Comparison of ENCODE assay signal across 13 cellular contexts in genomic region chr13:70964124-70964523, GRCh38.
DNase-seq lines count a peak whose midpoint lies in the region; ATAC-seq and TF ChIP-seq lines count a peak whose summit lies in the region.
"Had no signal": no experiment of that assay in that cellular context is flagged by ENCODE, and none has a peak within 500 bp of the region (broad histone marks: within the 10 kb centered on the region; RNA-seq: fewer than 3 reads in every experiment).

No MANE protein-coding gene starts in this region.

- no peak overlapping the region for H3K27ac ChIP-seq in neural progenitor cell
- no peak overlapping the region for H3K27ac ChIP-seq in CD4-positive, alpha-beta T cell (ENCODE audit: low read depth, low read length)
- H3K27ac ChIP-seq: dorsolateral prefrontal cortex had no signal

- CTCF ChIA-PET in WTC11 (lab: Charles Lee), result interaction anchor here (1.0 kb wide), 1 partner anchor 10 kb away, joined by 3 read pairs; no protein-coding TSS in a partner anchor
- CTCF ChIA-PET in CD4-positive, alpha-beta T cell (lab: Charles Lee), result no interaction called here

- H3K4me1 ChIP-seq in neural progenitor cell, result no peaks in the 10 kb centered on the region

- H3K9ac ChIP-seq in neural progenitor cell, result no peak overlapping the region

- no peak overlapping the region for H3K4me2 ChIP-seq in neural progenitor cell

- ATAC-seq in WTC11 (peak; percentile 43; the same call in 1 of the 2 replicates), GM21390 (IDR thresholded peaks at IDR 0.05; ENCODE audit: unreplicated experiment) (no peak)
- no peak for ATAC-seq in CD4-positive, alpha-beta T cell (ENCODE audit: poor library complexity)
- ATAC-seq: T-helper 17 cell had no signal

- H3K27me3 Mint-ChIP-seq in WTC11 (ENCODE audit: low read depth) (no peaks in the 10 kb centered on the region), neural progenitor cell (ENCODE audit: insufficient read depth, low read depth) (no peaks in the 10 kb centered on the region)
- H3K27me3 Mint-ChIP-seq in CD4-positive, alpha-beta T cell, result no peaks in the 10 kb centered on the region
- H3K27me3 Mint-ChIP-seq: activated T-cell treated with anti-CD3 and anti-CD28 coated beads, Interleukin-2, amount 50 U/mL, for 24 hours; T-helper 17 cell had no signal

- no peak overlapping the region for H2AFZ ChIP-seq in neural progenitor cell (replicated peaks)

- no peaks in the 10 kb centered on the region for H3K9me3 Mint-ChIP-seq in WTC11
- H3K9me3 Mint-ChIP-seq in neural progenitor cell, result no peaks in the 10 kb centered on the region
- no peaks in the 10 kb centered on the region for H3K9me3 Mint-ChIP-seq in CD4-positive, alpha-beta T cell
- H3K9me3 Mint-ChIP-seq: activated T-cell treated with anti-CD3 and anti-CD28 coated beads, Interleukin-2, amount 50 U/mL, for 24 hours had no signal

- no peaks in the 10 kb centered on the region for H3K9me3 ChIP-seq in neural progenitor cell (ENCODE audit: low read depth)
- H3K9me3 ChIP-seq in CD4-positive, alpha-beta T cell (ENCODE audit: control insufficient read depth, low read length), result no peaks in the 10 kb centered on the region

- H3K36me3 ChIP-seq in neural progenitor cell, result no peaks in the 10 kb centered on the region

- intact Hi-C loops in CD4-positive, alpha-beta T cell (cut with DNase I, micrococcal nuclease), result loop anchor here in 1 of 2 experiments (5.0 kb wide), 1 partner anchor 913 kb away; no protein-coding TSS in a partner anchor

- no peaks in the 10 kb centered on the region for H3F3A ChIP-seq in neural progenitor cell (ENCODE audit: low read depth)

- H4K20me1 ChIP-seq in neural progenitor cell (ENCODE audit: low read depth), result no peaks in the 10 kb centered on the region

- H3K27ac Mint-ChIP-seq in WTC11, result no peak overlapping the region
- no peak overlapping the region for H3K27ac Mint-ChIP-seq in neural progenitor cell
- H3K27ac Mint-ChIP-seq in CD4-positive, alpha-beta T cell, result no peak overlapping the region
- H3K27ac Mint-ChIP-seq: activated T-cell treated with anti-CD3 and anti-CD28 coated beads, Interleukin-2, amount 50 U/mL, for 24 hours; T-helper 17 cell had no signal

- TF ChIP-seq CTCF in NB4 (IDR thresholded peaks at IDR 0.05; ENCODE audit: low read depth, low read length) (peak; percentile 33), WTC11 (IDR thresholded peaks at IDR 0.05) (0 out of 2 replicates have a peak, but pooled peaks have one; percentile 15), neural progenitor cell (IDR thresholded peaks at IDR 0.05) (peak; percentile 58)
- TF ChIP-seq CTCF in CD4-positive, alpha-beta T cell (IDR thresholded peaks at IDR 0.05), result no peak

- TF ChIP-seq POLR2A in NB4 (IDR thresholded peaks at IDR 0.05; ENCODE audit: extremely low read depth, insufficient read length), result no peak

- no peaks in the 10 kb centered on the region for H3K27me3 ChIP-seq in neural progenitor cell
- H3K27me3 ChIP-seq in CD4-positive, alpha-beta T cell (ENCODE audit: control insufficient read depth, insufficient read depth, low read length), result no peaks in the 10 kb centered on the region

- H3K4me1 Mint-ChIP-seq in WTC11, result no peaks in the 10 kb centered on the region
- peaks cover 3% of the 10 kb centered on the region for H3K4me1 Mint-ChIP-seq in neural progenitor cell
- H3K4me1 Mint-ChIP-seq in CD4-positive, alpha-beta T cell (ENCODE audit: low read depth), result no peaks in the 10 kb centered on the region
- H3K4me1 Mint-ChIP-seq: T-helper 17 cell had no signal

- H3K36me3 Mint-ChIP-seq in WTC11 (no peaks in the 10 kb centered on the region), neural progenitor cell (no peaks in the 10 kb centered on the region)
- H3K36me3 Mint-ChIP-seq in CD4-positive, alpha-beta T cell (ENCODE audit: low read depth), result no peaks in the 10 kb centered on the region

- H3K4me3 ChIP-seq in NB4 (ENCODE audit: low read depth, low read length), result no peak overlapping the region
- H3K4me3 ChIP-seq in neural progenitor cell, result no peak overlapping the region
- H3K4me3 ChIP-seq: dorsolateral prefrontal cortex had no signal

- DNase-seq in NCI-H1694 treated with DMSO at 0.1 percent for 48 hours (lab: John Stamatoyannopoulos, UW), result peak; percentile 42
- DNase-seq in NCI-H1694 (lab: John Stamatoyannopoulos, UW), result no peak
- DNase-seq in NB4 (ENCODE audit: low read depth), result peak; percentile 24
- DNase-seq in WTC11 (ENCODE audit: low spot score), result no peak
- DNase-seq in neural progenitor cell (ENCODE audit: low spot score), result peak; percentile 33
- no peak for DNase-seq in CD4-positive, alpha-beta T cell
- no peak for DNase-seq in cerebellar nuclear complex (lab: John Stamatoyannopoulos, UW)
- DNase-seq: activated T-cell treated with anti-CD3 and anti-CD28 coated beads, Interleukin-2, amount 50 U/mL, for 24 hours; dorsolateral prefrontal cortex; NCI-H1048; T-helper 17 cell; trophoblast cell had no signal

- no peaks in the 10 kb centered on the region for H3K79me2 ChIP-seq in neural progenitor cell (ENCODE audit: low read depth)

- H3K4me3 Mint-ChIP-seq in WTC11 (no peak overlapping the region), neural progenitor cell (no peak overlapping the region)
- H3K4me3 Mint-ChIP-seq in CD4-positive, alpha-beta T cell, result no peak overlapping the region
- H3K4me3 Mint-ChIP-seq: activated T-cell treated with anti-CD3 and anti-CD28 coated beads, Interleukin-2, amount 50 U/mL, for 24 hours; T-helper 17 cell had no signal

- POLR2A ChIA-PET in WTC11 (lab: Charles Lee), result no interaction called here
- POLR2A ChIA-PET in CD4-positive, alpha-beta T cell (lab: Charles Lee), result no interaction called here

TF ChIP-seq in WTC11, 78 proteins besides CTCF, POLR2A, EP300 and RAD21:
- TF ChIP-seq MAX (CRISPR knock-in tag; IDR thresholded peaks at IDR 0.05) (no peak), TCF7 (CRISPR knock-in tag; IDR thresholded peaks at IDR 0.05; ENCODE audit: low read depth) (no peak), SOX15 (CRISPR knock-in tag; IDR thresholded peaks at IDR 0.05) (no peak), ATF2 (CRISPR knock-in tag; IDR thresholded peaks at IDR 0.05; ENCODE audit: borderline replicate concordance, low read depth) (no peak), FOXK1 (CRISPR knock-in tag; IDR thresholded peaks at IDR 0.05) (no peak), ERG (CRISPR knock-in tag; IDR thresholded peaks at IDR 0.05) (no peak), KAT7 (CRISPR knock-in tag; IDR thresholded peaks at IDR 0.05; ENCODE audit: borderline replicate concordance) (no peak), SP1 (CRISPR knock-in tag; conservative IDR thresholded peaks at IDR 0.05) (no peak), ZMAT4 (CRISPR knock-in tag; IDR thresholded peaks at IDR 0.05) (no peak), TP53 (CRISPR knock-in tag; IDR thresholded peaks at IDR 0.05) (no peak)
- TF ChIP-seq, protein P1, sequence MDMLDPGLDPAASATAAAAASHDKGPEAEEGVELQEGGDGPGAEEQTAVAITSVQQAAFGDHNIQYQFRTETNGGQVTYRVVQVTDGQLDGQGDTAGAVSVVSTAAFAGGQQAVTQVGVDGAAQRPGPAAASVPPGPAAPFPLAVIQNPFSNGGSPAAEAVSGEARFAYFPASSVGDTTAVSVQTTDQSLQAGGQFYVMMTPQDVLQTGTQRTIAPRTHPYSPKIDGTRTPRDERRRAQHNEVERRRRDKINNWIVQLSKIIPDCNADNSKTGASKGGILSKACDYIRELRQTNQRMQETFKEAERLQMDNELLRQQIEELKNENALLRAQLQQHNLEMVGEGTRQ (CRISPR knock-in tag; IDR thresholded peaks at IDR 0.05), result no peak
- TF ChIP-seq, protein P2, sequence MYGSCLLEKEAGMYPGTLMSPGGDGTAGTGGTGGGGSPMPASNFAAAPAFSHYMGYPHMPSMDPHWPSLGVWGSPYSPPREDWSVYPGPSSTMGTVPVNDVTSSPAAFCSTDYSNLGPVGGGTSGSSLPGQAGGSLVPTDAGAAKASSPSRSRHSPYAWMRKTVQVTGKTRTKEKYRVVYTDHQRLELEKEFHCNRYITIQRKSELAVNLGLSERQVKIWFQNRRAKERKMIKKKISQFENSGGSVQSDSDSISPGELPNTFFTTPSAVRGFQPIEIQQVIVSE (CRISPR knock-in tag; IDR thresholded peaks at IDR 0.05; ENCODE audit: borderline replicate concordance), result no peak

Comparison
In these comparisons a context has a peak if more than half of its experiments do, and no peak if none do; other contexts are left out.
1. DNase-seq: peak in NCI-H1694 treated with DMSO at 0.1 percent for 48 hours (single experiment), NB4 (single experiment) and neural progenitor cell (single experiment); none in NCI-H1694 (single experiment), WTC11 (single experiment), CD4-positive, alpha-beta T cell (0 of 10) and cerebellar nuclear complex (0 of 2).